ENCODE assay signal across 24 cellular contexts in genomic region chrX:17713288-17713687, GRCh38.
"Had no signal": no experiment of that assay in that cellular context is flagged by ENCODE, and none has a peak within 500 bp of the region (broad histone marks: within the 10 kb centered on the region; RNA-seq: fewer than 3 reads in every experiment).

No MANE protein-coding gene starts in this region.

- H3K4me2 ChIP-seq: hepatocyte had no signal

- H3K27ac ChIP-seq: coronary artery, dorsolateral prefrontal cortex, esophagus muscularis mucosa, foreskin keratinocyte, gastroesophageal sphincter, heart left ventricle, hepatocyte, left lung, lower lobe of right lung had no signal

- H3K27me3 ChIP-seq: esophagus muscularis mucosa, foreskin keratinocyte, gastroesophageal sphincter, hepatocyte, left lung had no signal

- H3K9me3 ChIP-seq: esophagus muscularis mucosa, gastroesophageal sphincter, heart left ventricle, left lung, lower lobe of right lung, mucosa of descending colon had no signal

- H3K4me3 ChIP-seq: coronary artery, dorsolateral prefrontal cortex, esophagus muscularis mucosa, gastroesophageal sphincter, heart left ventricle, hepatocyte, left lung, lower lobe of right lung, mucosa of descending colon had no signal

- H3K36me3 ChIP-seq: esophagus muscularis mucosa, gastroesophageal sphincter, heart left ventricle, left lung, lower lobe of right lung had no signal

- H3K9me3 Mint-ChIP-seq: immature natural killer cell, mesothelial cell of epicardium had no signal

- H3K36me3 Mint-ChIP-seq: immature natural killer cell, mesothelial cell of epicardium, naive B cell had no signal

- FAIRE-seq: colon, endothelial cell of umbilical vein, frontal cortex had no signal

- H3K4me1 ChIP-seq: esophagus muscularis mucosa, gastroesophageal sphincter, heart left ventricle, left lung, lower lobe of right lung had no signal

- H3K27ac Mint-ChIP-seq: immature natural killer cell, mesothelial cell of epicardium, naive B cell had no signal

- H3K4me3 Mint-ChIP-seq: immature natural killer cell, mesothelial cell of epicardium, naive B cell had no signal

- H3K4me1 Mint-ChIP-seq: immature natural killer cell, naive B cell had no signal

- H3K79me2 ChIP-seq: hepatocyte had no signal

- H2AFZ ChIP-seq: hepatocyte had no signal

- ATAC-seq: foreskin keratinocyte, gastroesophageal sphincter, heart left ventricle, left cardiac atrium, left lung, left ventricle myocardium superior, lower lobe of right lung, mucosa of descending colon had no signal

- DNase-seq: dermis blood vessel endothelial cell; dorsolateral prefrontal cortex; effector CD4-positive, alpha-beta T cell; effector memory CD4-positive, alpha-beta T cell; foreskin keratinocyte; heart left ventricle; hypothalamus; immature natural killer cell; islet precursor cell; left cardiac atrium; left lung; left ventricle myocardium superior; lower lobe of right lung; mesenchymal stem cell; mucosa of descending colon; naive B cell had no signal
